ENCODE assay signal across 1 cellular context in genomic region chr2:36904636-36905035, GRCh38.
TF ChIP-seq lines count a peak whose summit lies in the region.

No MANE protein-coding gene starts in this region.

TF ChIP-seq in GM12878, 131 proteins besides CTCF, POLR2A, EP300 and RAD21 (continued from another document):
- TF ChIP-seq BCL3 (IDR thresholded peaks at IDR 0.05; ENCODE audit: borderline replicate concordance, insufficient read depth, low read depth, low read length, poor library complexity, severe bottlenecking), result no peak
- TF ChIP-seq HSF1 (IDR thresholded peaks at IDR 0.05; ENCODE audit: low read depth, low read length), result no peak
- peak; percentile 86 for TF ChIP-seq ZNF24 (IDR thresholded peaks at IDR 0.05)
